ENCODE assay signal across 10 cellular contexts in the genomic region with DNA sequence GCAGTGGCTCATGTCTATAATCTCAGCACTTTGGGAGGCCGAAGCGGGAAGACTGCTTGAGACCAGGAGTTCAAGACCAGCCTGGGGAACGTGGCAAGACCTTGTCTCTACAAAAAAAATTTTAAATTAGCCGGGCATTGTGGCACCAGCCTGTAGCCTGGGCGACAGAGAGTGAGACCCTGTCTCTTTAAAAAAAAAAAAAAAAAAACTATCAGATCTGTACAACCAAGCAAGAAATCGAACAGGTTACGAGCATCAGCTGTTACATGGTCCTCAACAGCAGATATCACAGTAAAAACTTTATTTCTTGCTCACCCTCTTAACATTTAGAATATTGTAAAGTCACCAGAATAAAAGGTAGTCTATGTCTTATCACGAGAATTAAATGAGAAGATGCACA. TPM values are rescaled to one million over a fixed set of nuclear protein-coding genes. Genes with fewer than 3 reads are reported as not detected.
DNase-seq lines count a peak whose midpoint lies in the region; ATAC-seq, FAIRE-seq and TF ChIP-seq lines count a peak whose summit lies in the region.
"Had no signal": no experiment of that assay in that cellular context is flagged by ENCODE, and none has a peak within 500 bp of the region (broad histone marks: within the 10 kb centered on the region; RNA-seq: fewer than 3 reads in every experiment).

No MANE protein-coding gene starts in this region.

- peak overlapping the region; percentile 87 for H3K4me3 Mint-ChIP-seq in CD8-positive, alpha-beta T cell
- peak overlapping the region; percentile 94 for H3K4me3 Mint-ChIP-seq in astrocyte (ENCODE audit: unreplicated experiment)
- peak overlapping the region; percentile 94 for H3K4me3 Mint-ChIP-seq in natural killer cell treated with Interleukin-12 subunit alpha and Interleukin-12 subunit beta and Interleukin-15 and Interleukin-18, amount 100 ng/mL, for 72 hours

- POLR2A ChIA-PET in CD8-positive, alpha-beta T cell (lab: Charles Lee), result no interaction called here

- H3K36me3 ChIP-seq in CD8-positive, alpha-beta T cell (ENCODE audit: insufficient read depth, low read length), result peaks cover 9% of the 10 kb centered on the region
- peaks cover 31% of the 10 kb centered on the region for H3K36me3 ChIP-seq in HUES48 (ENCODE audit: control insufficient read depth, insufficient read depth, low read length)
- H3K36me3 ChIP-seq in astrocyte (ENCODE audit: insufficient read depth, low read length), result peaks cover 4% of the 10 kb centered on the region
- H3K36me3 ChIP-seq in prostate gland, result no peaks in the 10 kb centered on the region

- TF ChIP-seq POLR2A in prostate gland (IDR thresholded peaks at IDR 0.05), result no peak

- H3K4me2 ChIP-seq in astrocyte (ENCODE audit: low read length), result peak overlapping the region; percentile 96

- H3K27ac Mint-ChIP-seq in CD8-positive, alpha-beta T cell, result peak overlapping the region; percentile 32
- H3K27ac Mint-ChIP-seq in astrocyte (ENCODE audit: unreplicated experiment), result no peak overlapping the region
- H3K27ac Mint-ChIP-seq in natural killer cell treated with Interleukin-12 subunit alpha and Interleukin-12 subunit beta and Interleukin-15 and Interleukin-18, amount 100 ng/mL, for 72 hours, result no peak overlapping the region

- no peaks in the 10 kb centered on the region for H3K27me3 ChIP-seq in CD8-positive, alpha-beta T cell (ENCODE audit: insufficient read depth, low read length)
- H3K27me3 ChIP-seq in HUES48 (ENCODE audit: control insufficient read depth, insufficient read depth, low read length), result no peaks in the 10 kb centered on the region
- H3K27me3 ChIP-seq in astrocyte (ENCODE audit: insufficient read depth, low read length), result no peaks in the 10 kb centered on the region
- H3K27me3 ChIP-seq in prostate gland (replicated peaks; ENCODE audit: insufficient read depth), result no peaks in the 10 kb centered on the region

- CTCF ChIA-PET in CD8-positive, alpha-beta T cell (lab: Charles Lee), result interaction anchor here (0.7 to 2.8 kb wide), 3 partner anchors 12 to 252 kb away, joined by 3 to 10 read pairs (median 3); no protein-coding TSS in a partner anchor

- peaks cover 29% of the 10 kb centered on the region for H3K36me3 Mint-ChIP-seq in CD8-positive, alpha-beta T cell
- H3K36me3 Mint-ChIP-seq in astrocyte (ENCODE audit: low read depth, unreplicated experiment), result no peaks in the 10 kb centered on the region
- H3K36me3 Mint-ChIP-seq in natural killer cell treated with Interleukin-12 subunit alpha and Interleukin-12 subunit beta and Interleukin-15 and Interleukin-18, amount 100 ng/mL, for 72 hours, result no peaks in the 10 kb centered on the region

- no peak overlapping the region for H3K27ac ChIP-seq in CD8-positive, alpha-beta T cell (ENCODE audit: low read depth, low read length)
- H3K27ac ChIP-seq in HUES48 (ENCODE audit: low read depth, low read length), result no peak overlapping the region
- H3K27ac ChIP-seq in astrocyte (ENCODE audit: low read depth, low read length), result no peak overlapping the region
- H3K27ac ChIP-seq in prostate gland, result no peak overlapping the region

- H4K20me1 ChIP-seq in astrocyte (ENCODE audit: insufficient read depth, low read length), result no peaks in the 10 kb centered on the region

- intact Hi-C loops in CD8-positive, alpha-beta T cell (cut with DNase I, micrococcal nuclease), result loop anchor here in 1 of 2 experiments (5.0 to 10.0 kb wide), 2 partner anchors 772 to 1136 kb away; a partner anchor contains a TSS
- intact Hi-C loops in prostate gland (cut with DNase I), result no loop called here

- H3K4me1 Mint-ChIP-seq in CD8-positive, alpha-beta T cell (ENCODE audit: low read depth), result peaks cover 33% of the 10 kb centered on the region
- H3K4me1 Mint-ChIP-seq in astrocyte (ENCODE audit: low read depth, unreplicated experiment), result peaks cover 17% of the 10 kb centered on the region
- H3K4me1 Mint-ChIP-seq in natural killer cell treated with Interleukin-12 subunit alpha and Interleukin-12 subunit beta and Interleukin-15 and Interleukin-18, amount 100 ng/mL, for 72 hours (ENCODE audit: low read depth in 2 of 2), result peaks cover 15 to 26% of the 10 kb centered on the region in 2 donors

- H3K4me3 ChIP-seq in CD8-positive, alpha-beta T cell (ENCODE audit: low read depth, low read length), result no peak overlapping the region
- H3K4me3 ChIP-seq in HUES48 (ENCODE audit: low read depth, low read length) (peak overlapping the region; percentile 79), astrocyte (ENCODE audit: insufficient read depth, low read depth, low read length) (no peak overlapping the region), prostate gland (no peak overlapping the region)

- H3K9ac ChIP-seq in HUES48 (ENCODE audit: low read depth, low read length), result peak overlapping the region; percentile 89; the same call in 1 of the 2 replicates
- H3K9ac ChIP-seq in astrocyte (ENCODE audit: low read length), result peak overlapping the region; percentile 92

- whole genome bisulfite sequencing in prostate gland, result 72% methylated on average over 8 of the region's 8 CpGs

- no peak for DNase-seq in CD8-positive, alpha-beta T cell
- DNase-seq in astrocyte (ENCODE audit: low read depth), result no peak
- no peak for DNase-seq in natural killer cell treated with Interleukin-12 subunit alpha and Interleukin-12 subunit beta and Interleukin-15 and Interleukin-18, amount 100 ng/mL, for 72 hours (ENCODE audit: low spot score)
- DNase-seq in stimulated activated CD4-positive, alpha-beta T cell treated with anti-CD3 and anti-CD28 coated beads, Interleukin-4, amount 100 ng/mL, for 24 hours, result no peak
- no peak for DNase-seq in prostate gland (ENCODE audit: low spot score)
- DNase-seq: activated CD4-positive, CD25-positive, alpha-beta regulatory T cell treated with anti-CD3 and anti-CD28 coated beads, Interleukin-2, amount 50 U/mL, for 72 hours; NCI-H1105 had no signal

- TF ChIP-seq CTCF in CD8-positive, alpha-beta T cell (IDR thresholded peaks at IDR 0.05), result no peak
- TF ChIP-seq CTCF in astrocyte (IDR thresholded peaks at IDR 0.05; ENCODE audit: insufficient read depth, low read depth, low read length) (no peak), prostate gland (IDR thresholded peaks at IDR 0.05) (no peak)

- no peaks in the 10 kb centered on the region for H3K27me3 Mint-ChIP-seq in CD8-positive, alpha-beta T cell (ENCODE audit: low read depth)
- H3K27me3 Mint-ChIP-seq in astrocyte (ENCODE audit: low read depth, unreplicated experiment), result no peaks in the 10 kb centered on the region
- H3K27me3 Mint-ChIP-seq in natural killer cell treated with Interleukin-12 subunit alpha and Interleukin-12 subunit beta and Interleukin-15 and Interleukin-18, amount 100 ng/mL, for 72 hours, result peaks cover 0 to 3% of the 10 kb centered on the region in 2 donors

- H3K79me2 ChIP-seq in astrocyte (ENCODE audit: insufficient read depth, low read length), result peaks cover 42% of the 10 kb centered on the region

- FAIRE-seq in astrocyte (lab: Jason Lieb, UNC), result no peak

- H3K9me3 Mint-ChIP-seq in CD8-positive, alpha-beta T cell, result no peaks in the 10 kb centered on the region
- no peaks in the 10 kb centered on the region for H3K9me3 Mint-ChIP-seq in astrocyte (ENCODE audit: unreplicated experiment)
- H3K9me3 Mint-ChIP-seq in natural killer cell treated with Interleukin-12 subunit alpha and Interleukin-12 subunit beta and Interleukin-15 and Interleukin-18, amount 100 ng/mL, for 72 hours, result no peaks in the 10 kb centered on the region

- H3K4me1 ChIP-seq in CD8-positive, alpha-beta T cell (ENCODE audit: insufficient read depth, low read length), result peaks cover 20% of the 10 kb centered on the region
- peaks cover 12% of the 10 kb centered on the region for H3K4me1 ChIP-seq in HUES48 (ENCODE audit: control insufficient read depth, insufficient read depth, low read length)
- peaks cover 21% of the 10 kb centered on the region for H3K4me1 ChIP-seq in astrocyte (ENCODE audit: insufficient read depth, low read length)
- H3K4me1 ChIP-seq in prostate gland (replicated peaks), result peaks cover 6% of the 10 kb centered on the region

- no peak overlapping the region for H2AFZ ChIP-seq in astrocyte (ENCODE audit: low read depth, low read length)

- ATAC-seq in CD8-positive, alpha-beta T cell, result no peak
- no peak for ATAC-seq in natural killer cell treated with Interleukin-12 subunit alpha and Interleukin-12 subunit beta and Interleukin-15 and Interleukin-18, amount 100 ng/mL, for 72 hours
- ATAC-seq in HG03354 (IDR thresholded peaks at IDR 0.05; ENCODE audit: poor library complexity, severe bottlenecking, unreplicated experiment) (no peak), HG03175 (IDR thresholded peaks at IDR 0.05; ENCODE audit: unreplicated experiment) (no peak)

- no peaks in the 10 kb centered on the region for H3K9me3 ChIP-seq in CD8-positive, alpha-beta T cell (ENCODE audit: low read length)
- H3K9me3 ChIP-seq in HUES48 (ENCODE audit: control insufficient read depth, insufficient read depth, low read length), result no peaks in the 10 kb centered on the region
- H3K9me3 ChIP-seq in astrocyte (ENCODE audit: insufficient read depth, low read depth, low read length), result no peaks in the 10 kb centered on the region
- no peaks in the 10 kb centered on the region for H3K9me3 ChIP-seq in prostate gland

RNA-seq across cellular contexts. Expression of a gene that starts 1.5 kb away (rescaled TPM):
- total RNA-seq in CD8-positive, alpha-beta T cell, result 10 to 100 TPM; 49.0 to 50.7 TPM
- 34.4 and 35.1 TPM in 2 replicates for total RNA-seq in astrocyte
- 10 to 100 TPM; 41.4 to 47.9 TPM for total RNA-seq in natural killer cell treated with Interleukin-12 subunit alpha and Interleukin-12 subunit beta and Interleukin-15 and Interleukin-18, amount 100 ng/mL, for 72 hours
- total RNA-seq in prostate gland, result 10 to 100 TPM; 26.3 to 36.4 TPM

RNA-seq across cellular contexts. Expression of a gene that starts 51.9 kb away (rescaled TPM):
- 1 to 10 TPM; 6.1 to 7.6 TPM for total RNA-seq in CD8-positive, alpha-beta T cell
- total RNA-seq in astrocyte (16.4 and 19.7 TPM in 2 replicates), prostate gland (10 to 100 TPM; 11.0 to 21.9 TPM)
- 10 to 100 TPM; 25.7 to 39.0 TPM for total RNA-seq in natural killer cell treated with Interleukin-12 subunit alpha and Interleukin-12 subunit beta and Interleukin-15 and Interleukin-18, amount 100 ng/mL, for 72 hours
